In genomic region chr10:129089341-129089740, GRCh38 we compare ENCODE assay signal across 30 cellular contexts.
DNase-seq lines count a peak whose midpoint lies in the region; ATAC-seq, FAIRE-seq and TF ChIP-seq lines count a peak whose summit lies in the region.
"Had no signal": no experiment of that assay in that cellular context is flagged by ENCODE, and none has a peak within 500 bp of the region (broad histone marks: within the 10 kb centered on the region; RNA-seq: fewer than 3 reads in every experiment).

No MANE protein-coding gene starts in this region.

- no peaks in the 10 kb centered on the region for H3K79me2 ChIP-seq in H1 (ENCODE audit: control insufficient read depth in 1 of 2, insufficient read depth in 2 of 2, low read length in 2 of 2)

- H3K9me3 ChIP-seq in right atrium auricular region, result peaks cover 0 to 9% of the 10 kb centered on the region in 2 donors
- H3K9me3 ChIP-seq in heart left ventricle, result peaks cover 0 to 14% (median 3%) of the 10 kb centered on the region in 12 donors
- no peaks in the 10 kb centered on the region for H3K9me3 ChIP-seq in H1 (ENCODE audit: insufficient read depth in 2 of 2, low read depth in 1 of 2, low read length in 1 of 2)
- no peaks in the 10 kb centered on the region for H3K9me3 ChIP-seq in upper lobe of right lung
- H3K9me3 ChIP-seq: BE2C, BLaER1 had no signal

- H4K5ac ChIP-seq in H1 (ENCODE audit: insufficient read length, low read depth, low read length), result no peak overlapping the region

- no peaks in the 10 kb centered on the region for H3K36me3 Mint-ChIP-seq in activated CD8-positive, alpha-beta memory T cell treated with anti-CD3 and anti-CD28 coated beads, Interleukin-2, amount 10 ng/mL, durations not matched to agents 7 days and 5 days
- H3K36me3 Mint-ChIP-seq: CD14-positive monocyte; CD4-positive, alpha-beta memory T cell; CD4-positive, CD25-positive, alpha-beta regulatory T cell; CD8-positive, alpha-beta memory T cell had no signal

- no peak overlapping the region for H2AK5ac ChIP-seq in H1 (ENCODE audit: low read depth, low read length)

- H4K20me1 ChIP-seq in H1 (replicated peaks in 1 of 2; ENCODE audit: control insufficient read depth in 1 of 2, insufficient read depth in 2 of 2, low read length in 2 of 2), result no peaks in the 10 kb centered on the region
- H4K20me1 ChIP-seq: BLaER1 had no signal

- no peak overlapping the region for H2BK15ac ChIP-seq in H1 (ENCODE audit: low read length)

- H3K23ac ChIP-seq in H1 (ENCODE audit: insufficient read length), result no peak overlapping the region

- no peak overlapping the region for H2BK120ac ChIP-seq in H1 (replicated peaks; ENCODE audit: low read depth, low read length)

- H3K9me3 Mint-ChIP-seq in activated CD8-positive, alpha-beta memory T cell treated with anti-CD3 and anti-CD28 coated beads, Interleukin-2, amount 10 ng/mL, durations not matched to agents 7 days and 5 days (ENCODE audit: low read depth), result peaks cover 5% of the 10 kb centered on the region

- no peak overlapping the region for H2AFZ ChIP-seq in H1 (ENCODE audit: low read length)

- H3K36me3 ChIP-seq in right atrium auricular region, result no peaks in the 10 kb centered on the region
- no peaks in the 10 kb centered on the region for H3K36me3 ChIP-seq in heart left ventricle
- H3K36me3 ChIP-seq in H1 (ENCODE audit: control insufficient read depth in 2 of 4, insufficient read depth in 4 of 4, low read length in 3 of 4), result no peaks in the 10 kb centered on the region
- H3K36me3 ChIP-seq in upper lobe of right lung, result no peaks in the 10 kb centered on the region
- H3K36me3 ChIP-seq: BE2C, BLaER1 had no signal

- POLR2A ChIA-PET in H1 (lab: Charles Lee; ENCODE audit: partially characterized antibody), result no interaction called here

- H3K23me2 ChIP-seq in H1 (ENCODE audit: low read depth, low read length), result no peaks in the 10 kb centered on the region

- no peak overlapping the region for H3K9ac ChIP-seq in H1 (replicated peaks in 1 of 4; ENCODE audit: extremely low read depth in 1 of 4, low read depth in 3 of 4, low read length in 3 of 4)
- H3K9ac ChIP-seq: BLaER1 had no signal

- H3K27ac Mint-ChIP-seq in activated CD8-positive, alpha-beta memory T cell treated with anti-CD3 and anti-CD28 coated beads, Interleukin-2, amount 10 ng/mL, durations not matched to agents 7 days and 5 days, result no peak overlapping the region
- H3K27ac Mint-ChIP-seq: CD14-positive monocyte; CD8-positive, alpha-beta memory T cell had no signal

- H3K4ac ChIP-seq in H1 (replicated peaks; ENCODE audit: insufficient read length, low read depth, low read length), result no peak overlapping the region

- CTCF ChIA-PET in H1 (lab: Charles Lee; ENCODE audit: partially characterized antibody), result interaction anchor here (0.9 kb wide), 1 partner anchor 230 kb away, joined by 3 read pairs; no protein-coding TSS in a partner anchor
- CTCF ChIA-PET in activated CD8-positive, alpha-beta memory T cell treated with anti-CD3 and anti-CD28 coated beads, Interleukin-2, amount 10 ng/mL, durations not matched to agents 7 days and 5 days (lab: Charles Lee), result no interaction called here

- no peak overlapping the region for H3K14ac ChIP-seq in H1 (ENCODE audit: insufficient read length)

- H4K91ac ChIP-seq in H1 (replicated peaks; ENCODE audit: insufficient read length, low read length), result no peak overlapping the region

- H3K4me1 Mint-ChIP-seq in activated CD8-positive, alpha-beta memory T cell treated with anti-CD3 and anti-CD28 coated beads, Interleukin-2, amount 10 ng/mL, durations not matched to agents 7 days and 5 days, result peaks cover 1% of the 10 kb centered on the region
- H3K4me1 Mint-ChIP-seq: CD8-positive, alpha-beta memory T cell had no signal

- TF ChIP-seq EP300 in H1 (IDR thresholded peaks at IDR 0.05; ENCODE audit: borderline replicate concordance in 1 of 2, low read depth in 2 of 2, low read length in 2 of 2), result no peak

- no peak overlapping the region; the same call in 1 of the 2 replicates for H4K8ac ChIP-seq in H1 (ENCODE audit: extremely low read depth, insufficient read depth, low read length)

- H2BK20ac ChIP-seq in H1 (ENCODE audit: low read length), result 0 out of 2 replicates have a peak overlapping the region, but pooled peaks have one; percentile 69

- H3K4me1 ChIP-seq in right atrium auricular region (no peaks in the 10 kb centered on the region), heart left ventricle (no peaks in the 10 kb centered on the region), H1 (replicated peaks in 1 of 4; ENCODE audit: control insufficient read depth in 3 of 4, insufficient read depth in 4 of 4, low read length in 3 of 4) (peaks cover 0 to 3% (median 1%) of the 10 kb centered on the region in 4 experiments; a peak in 1 of 7 replicates), upper lobe of right lung (no peaks in the 10 kb centered on the region)
- H3K4me1 ChIP-seq: BE2C had no signal

- intact Hi-C loops in heart left ventricle (cut with DNase I) (no loop called here), lower leg skin (cut with DNase I; ENCODE audit: low total_unique reads) (no loop called here), upper lobe of right lung (cut with DNase I) (no loop called here)

- no peaks in the 10 kb centered on the region for H3K27me3 Mint-ChIP-seq in activated CD8-positive, alpha-beta memory T cell treated with anti-CD3 and anti-CD28 coated beads, Interleukin-2, amount 10 ng/mL, durations not matched to agents 7 days and 5 days
- H3K27me3 Mint-ChIP-seq: CD4-positive, alpha-beta memory T cell had no signal

- 85 to 88% (median 86%) methylated on average over 4 of the region's 4 CpGs for WGBS in heart left ventricle, 4 donors
- WGBS in H1 (ENCODE audit: extremely low coverage in 1 of 2, insufficient coverage in 1 of 2, insufficient read length in 1 of 2, insufficient replicate concordance in 2 of 2, low coverage in 1 of 2, low lambda C conversion rate in 2 of 2, missing lambda C conversion rate in 1 of 2), 2 experiments, result 91% methylated on average over 4 of the region's 4 CpGs; no CpG with 5 or more reads in 1 of the 2 experiments
- 68 to 70% methylated on average over 4 of the region's 4 CpGs for WGBS in lower leg skin, 2 donors

- H3K4me2 ChIP-seq in H1 (ENCODE audit: insufficient read depth in 1 of 2, low read depth in 2 of 2, low read length in 2 of 2), result no peak overlapping the region
- H3K4me2 ChIP-seq: BLaER1 had no signal

- H3K27me3 ChIP-seq in right atrium auricular region (no peaks in the 10 kb centered on the region), heart left ventricle (no peaks in the 10 kb centered on the region), H1 (replicated peaks in 1 of 4; ENCODE audit: control insufficient read depth in 3 of 4, extremely low read depth in 1 of 4, insufficient read depth in 3 of 4, low read length in 3 of 4) (no peaks in the 10 kb centered on the region), upper lobe of right lung (no peaks in the 10 kb centered on the region)
- H3K27me3 ChIP-seq: BE2C, BLaER1 had no signal

- no peak for FAIRE-seq in H1 (lab: Jason Lieb, UNC)
- FAIRE-seq: A204.1, GM12878, GM12892, GM18507, GM19239 had no signal

- no peak overlapping the region for H3K4me3 Mint-ChIP-seq in activated CD8-positive, alpha-beta memory T cell treated with anti-CD3 and anti-CD28 coated beads, Interleukin-2, amount 10 ng/mL, durations not matched to agents 7 days and 5 days
- H3K4me3 Mint-ChIP-seq: CD14-positive monocyte; CD4-positive, alpha-beta memory T cell; CD4-positive, CD25-positive, alpha-beta regulatory T cell; CD8-positive, alpha-beta memory T cell had no signal

- no peak overlapping the region for H3K56ac ChIP-seq in H1 (replicated peaks; ENCODE audit: insufficient read length, low read depth, low read length)

- no peak for TF ChIP-seq RAD21 in H1 (IDR thresholded peaks at IDR 0.05 in 1 of 2, conservative IDR thresholded peaks at IDR 0.05 in 1 of 2; ENCODE audit: low read depth in 2 of 2, low read length in 2 of 2)

- H2BK5ac ChIP-seq in H1 (ENCODE audit: low read depth, low read length), result no peak overlapping the region

- H2BK12ac ChIP-seq in H1 (ENCODE audit: low read depth, low read length), result no peak overlapping the region

- H3K79me1 ChIP-seq in H1 (ENCODE audit: low read depth, low read length), result no peaks in the 10 kb centered on the region

- no peak overlapping the region for H3K27ac ChIP-seq in right atrium auricular region
- H3K27ac ChIP-seq in heart left ventricle, result no peak overlapping the region
- no peak overlapping the region for H3K27ac ChIP-seq in H1 (ENCODE audit: low read depth, low read length)
- no peak overlapping the region for H3K27ac ChIP-seq in upper lobe of right lung
- H3K27ac ChIP-seq: BLaER1 had no signal

- no peak overlapping the region for H3K4me3 ChIP-seq in right atrium auricular region
- no peak overlapping the region for H3K4me3 ChIP-seq in heart left ventricle
- no peak overlapping the region for H3K4me3 ChIP-seq in H1 (ENCODE audit: extremely low read depth in 1 of 4, insufficient read depth in 2 of 4, low read depth in 3 of 4, low read length in 4 of 4)
- no peak overlapping the region for H3K4me3 ChIP-seq in lower leg skin (ENCODE audit: low read depth, poor library complexity, severe bottlenecking)
- H3K4me3 ChIP-seq in upper lobe of right lung, result no peak overlapping the region
- H3K4me3 ChIP-seq: BLaER1, GM12878 had no signal

- TF ChIP-seq POLR2A in heart left ventricle (IDR thresholded peaks at IDR 0.05) (no peak), H1 (IDR thresholded peaks at IDR 0.05; ENCODE audit: control extremely low read depth in 1 of 2, low read depth in 2 of 2, low read length in 2 of 2) (no peak), lower leg skin (IDR thresholded peaks at IDR 0.05) (no peak)

- peak; percentile 50 for DNase-seq in right atrium auricular region (ENCODE audit: low spot score)
- no peak for DNase-seq in heart left ventricle
- peak in 1 of 2 experiments; percentile 24 for DNase-seq in H1 (ENCODE audit: low read depth in 1 of 2, low spot score in 2 of 2)
- DNase-seq in lower leg skin (ENCODE audit: low spot score in 2 of 2), result peak; percentile 6 to 77
- peak; percentile 36 for DNase-seq in ureter (ENCODE audit: low spot score)
- no peak for DNase-seq in SHP77 treated with DMSO at 0.1 percent for 48 hours (lab: John Stamatoyannopoulos, UW)
- DNase-seq in upper lobe of right lung, result no peak
- no peak for DNase-seq in activated CD8-positive, alpha-beta memory T cell treated with anti-CD3 and anti-CD28 coated beads, Interleukin-2, amount 10 ng/mL, durations not matched to agents 7 days and 5 days
- DNase-seq: 8988T; ACHN; BE2C; C1 segment of cervical spinal cord; CD4-positive, alpha-beta memory T cell; CD4-positive, CD25-positive, alpha-beta regulatory T cell; CD8-positive, alpha-beta memory T cell; COR-L47; DMS 273 treated with DMSO at 0.1 percent for 48 hours; DMS153; DMS53; DMS79; DND-41; EL; GDM1 had no signal

- ATAC-seq in heart left ventricle (no peak), upper lobe of right lung (no peak)
- no peak for ATAC-seq in activated CD8-positive, alpha-beta memory T cell treated with anti-CD3 and anti-CD28 coated beads, Interleukin-2, amount 10 ng/mL, durations not matched to agents 7 days and 5 days
- ATAC-seq: GM12878 had no signal

- TF ChIP-seq CTCF in right atrium auricular region (IDR thresholded peaks at IDR 0.05) (no peak), heart left ventricle (IDR thresholded peaks at IDR 0.05) (no peak), H1 (IDR thresholded peaks at IDR 0.05; ENCODE audit: control extremely low read depth in 1 of 3, insufficient read depth in 1 of 3, low read depth in 1 of 3, low read length in 3 of 3) (no peak), lower leg skin (IDR thresholded peaks at IDR 0.05) (no peak), upper lobe of right lung (IDR thresholded peaks at IDR 0.05) (no peak)

- H3K18ac ChIP-seq in H1 (ENCODE audit: extremely low read depth, low read length), result no peak overlapping the region

Comparison
In these comparisons a context has a peak if more than half of its experiments do, and no peak if none do; other contexts are left out.
1. DNase-seq: peak in right atrium auricular region (single experiment), lower leg skin (2 of 2) and ureter (single experiment); none in heart left ventricle (0 of 5), SHP77 treated with DMSO at 0.1 percent for 48 hours (single experiment), upper lobe of right lung (single experiment) and activated CD8-positive, alpha-beta memory T cell treated with anti-CD3 and anti-CD28 coated beads, Interleukin-2, amount 10 ng/mL, durations not matched to agents 7 days and 5 days (single experiment).